In the genomic region with DNA sequence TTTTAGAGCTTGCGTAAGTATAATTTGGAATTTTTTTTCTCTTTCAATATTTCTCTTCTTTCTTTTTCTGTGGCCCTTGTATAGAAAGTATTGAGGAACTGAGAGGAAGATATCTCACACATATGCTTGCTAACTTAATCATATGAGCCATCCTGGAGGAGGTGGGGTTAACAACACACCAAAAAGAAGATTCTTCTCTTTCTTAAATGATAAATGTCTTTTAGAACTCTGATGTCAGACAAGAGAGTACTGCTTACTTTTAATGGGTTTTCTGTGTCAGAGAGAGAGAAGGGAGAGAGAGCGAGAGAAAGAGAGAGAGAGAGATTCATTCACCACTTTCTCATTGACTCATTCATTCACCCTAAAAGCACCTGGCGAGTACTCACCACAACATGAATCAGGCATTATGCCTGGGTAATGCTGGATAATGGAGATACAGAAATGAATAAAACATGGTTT, we compare ENCODE assay signal across 8 cellular contexts.
DNase-seq lines count a peak whose midpoint lies in the region; ATAC-seq, FAIRE-seq and TF ChIP-seq lines count a peak whose summit lies in the region.

No MANE protein-coding gene starts in this region.

- H3K79me2 ChIP-seq in GM12878 (ENCODE audit: control insufficient read depth, insufficient read depth, low read length): no peaks in the 10 kb centered on the region

- no peak for TF ChIP-seq CTCF in GM12878 (IDR thresholded peaks at IDR 0.05 in 2 of 3, conservative IDR thresholded peaks at IDR 0.05 in 1 of 3; ENCODE audit: control insufficient read depth in 2 of 3, extremely low read depth in 1 of 3, insufficient read depth in 1 of 3, low read depth in 3 of 3, low read length in 3 of 3)
- TF ChIP-seq CTCF in CD14-positive monocyte (IDR thresholded peaks at IDR 0.05): no peak

- peaks cover 14% of the 10 kb centered on the region for H3K4me1 Mint-ChIP-seq in CD14-positive monocyte

- POLR2A ChIA-PET in GM12878 (lab: Charles Lee): interaction anchor here (1.0 to 3.0 kb wide), 7 partner anchors 49 to 119 kb away, joined by 3 to 22 read pairs (median 9); no protein-coding TSS in a partner anchor

- no peak overlapping the region for H4K91ac ChIP-seq in mesenchymal stem cell (ENCODE audit: low read length)

- DNase-seq in GM12878 (ENCODE audit: low read depth, low spot score) (peak; percentile 66), LoVo (ENCODE audit: low spot score) (no peak), nucleus accumbens (lab: John Stamatoyannopoulos, UW) (no peak), CD14-positive monocyte (ENCODE audit: low spot score) (no peak), mesenchymal stem cell (no peak)

- H3K27me3 ChIP-seq in GM12878 (replicated peaks in 1 of 2; ENCODE audit: control insufficient read depth in 2 of 2, insufficient read depth in 2 of 2, low read length in 1 of 2): no peaks in the 10 kb centered on the region
- H3K27me3 ChIP-seq in mesenchymal stem cell (ENCODE audit: control insufficient read depth in 1 of 2, insufficient read depth in 1 of 2, low read length in 2 of 2): no peaks in the 10 kb centered on the region

- SMC1A ChIA-PET in GM12878 (lab: Charles Lee; ENCODE audit: uncharacterized antibody, unreplicated experiment): interaction anchor here (0.9 to 18.6 kb wide), 15 partner anchors 8 to 153 kb away, joined by 3 to 290 read pairs (median 15); no protein-coding TSS in a partner anchor

- peaks cover 0 to 1% (median 0%) of the 10 kb centered on the region in 3 donors for H3K27me3 Mint-ChIP-seq in CD14-positive monocyte (ENCODE audit: low read depth in 3 of 3)

- intact Hi-C loops in GM12878 (cut with micrococcal nuclease; ENCODE audit: unreplicated experiment): loop anchor here (1.0 to 10.0 kb wide), 7 partner anchors 49 to 1319 kb away; partner anchors contain the start of gene JAK1
- intact Hi-C loops in CD14-positive monocyte (cut with micrococcal nuclease): no loop called here

- no peaks in the 10 kb centered on the region for H3K79me1 ChIP-seq in mesenchymal stem cell (replicated peaks; ENCODE audit: low read length, poor library complexity, severe bottlenecking)

- no peak overlapping the region for H3K4ac ChIP-seq in mesenchymal stem cell (ENCODE audit: low read depth in 1 of 2, low read length in 2 of 2)

- no peak overlapping the region for H2BK15ac ChIP-seq in mesenchymal stem cell (ENCODE audit: low read depth, poor library complexity, severe bottlenecking)

- 0% methylated on average over 3 of the region's 3 CpGs for WGBS in GM12878 (ENCODE audit: insufficient coverage, insufficient replicate concordance, low lambda C conversion rate, missing lambda C conversion rate)
- 88% methylated on average over 1 of the region's 3 CpGs for WGBS in mesenchymal stem cell

- no peak overlapping the region for H2AK5ac ChIP-seq in mesenchymal stem cell (ENCODE audit: low read length, severe bottlenecking)

- CTCF ChIA-PET in GM12878 (lab: Yijun Ruan, JAX): interaction anchor here (1.2 to 3.7 kb wide), 11 partner anchors 7 to 162 kb away, joined by 4 to 30 read pairs (median 11); no protein-coding TSS in a partner anchor

- TF ChIP-seq POLR2A in GM12878 (IDR thresholded peaks at IDR 0.05; ENCODE audit: low read depth, low read length): no peak

- TF ChIP-seq EP300 in GM12878 (IDR thresholded peaks at IDR 0.05; ENCODE audit: borderline replicate concordance in 1 of 2, control insufficient read depth in 1 of 2, low read depth in 2 of 2, low read length in 2 of 2): peak; percentile 98 to 99

- no peaks in the 10 kb centered on the region for H4K20me1 ChIP-seq in GM12878 (ENCODE audit: control insufficient read depth, insufficient read depth)

- H3K18ac ChIP-seq in mesenchymal stem cell (ENCODE audit: low read depth in 1 of 2, low read length in 2 of 2): no peak overlapping the region

- BruUV-seq in GM12878 (replicated peaks; lab: Mats Ljungman, UMichigan): no TSS peak

- H3K4me2 ChIP-seq in GM12878 (ENCODE audit: control insufficient read depth, insufficient read depth) (peak overlapping the region; percentile 67), mesenchymal stem cell (ENCODE audit: low read length, poor library complexity, severe bottlenecking) (no peak overlapping the region)

- no peak overlapping the region for H3K4me3 Mint-ChIP-seq in CD14-positive monocyte

- in situ Hi-C loops in GM12878 (cut with MboI): loop anchor here (5.0 to 25.0 kb wide), 3 partner anchors 49 to 1054 kb away; partner anchors contain the start of gene IL23R

- no peaks in the 10 kb centered on the region for H3K9me3 Mint-ChIP-seq in CD14-positive monocyte

- no peak overlapping the region for H4K8ac ChIP-seq in mesenchymal stem cell (ENCODE audit: low read length)

- H3K9me3 ChIP-seq in GM12878 (replicated peaks; ENCODE audit: control insufficient read depth, insufficient read depth, low read length) (no peaks in the 10 kb centered on the region; the same call in 2 of the 3 replicates), mesenchymal stem cell (ENCODE audit: control insufficient read depth, low read length) (no peaks in the 10 kb centered on the region)

- H3K27ac Mint-ChIP-seq in CD14-positive monocyte: no peak overlapping the region

- no peak overlapping the region for H3K23ac ChIP-seq in mesenchymal stem cell (ENCODE audit: low read length in 2 of 2)

- H3K9ac ChIP-seq in GM12878 (ENCODE audit: control insufficient read depth, insufficient read depth, low read length): peak overlapping the region; percentile 23; the same call in 1 of the 2 replicates
- no peak overlapping the region for H3K9ac ChIP-seq in mesenchymal stem cell (ENCODE audit: low read length)

- H2AFZ ChIP-seq in GM12878 (ENCODE audit: control insufficient read depth, low read depth, low read length) (no peak overlapping the region), mesenchymal stem cell (ENCODE audit: low read depth, low read length) (no peak overlapping the region)

- peak; percentile 22 for TF ChIP-seq RAD21 in GM12878 (IDR thresholded peaks at IDR 0.05; ENCODE audit: insufficient read depth, low read depth, low read length)

- RAD21 ChIA-PET in GM12878 (lab: Charles Lee; ENCODE audit: unreplicated experiment): interaction anchor here (0.6 to 3.6 kb wide), 18 partner anchors 9 to 162 kb away, joined by 3 to 56 read pairs (median 12); no protein-coding TSS in a partner anchor

- ATAC-seq in GM18498 (IDR thresholded peaks at IDR 0.05; ENCODE audit: unreplicated experiment) (peak; percentile 50), GM21447 (IDR thresholded peaks at IDR 0.05; ENCODE audit: unreplicated experiment) (peak; percentile 49), HG03442 (IDR thresholded peaks at IDR 0.05; ENCODE audit: unreplicated experiment) (peak; percentile 53), GM12878 (peak; percentile 70)

- peaks cover 38% of the 10 kb centered on the region for H3K4me1 ChIP-seq in GM12878 (ENCODE audit: control insufficient read depth, insufficient read depth, low read length)
- H3K4me1 ChIP-seq in mesenchymal stem cell (ENCODE audit: control insufficient read depth, insufficient read depth, low read depth, low read length): no peaks in the 10 kb centered on the region

- H3K36me3 ChIP-seq in GM12878 (ENCODE audit: control insufficient read depth in 2 of 2, insufficient read depth in 2 of 2, low read length in 1 of 2): no peaks in the 10 kb centered on the region
- H3K36me3 ChIP-seq in mesenchymal stem cell (ENCODE audit: control insufficient read depth in 1 of 2, insufficient read depth in 2 of 2, low read depth in 1 of 2, low read length in 2 of 2): no peaks in the 10 kb centered on the region

- H3K36me3 Mint-ChIP-seq in CD14-positive monocyte: no peaks in the 10 kb centered on the region

- H3K27ac ChIP-seq in GM12878 (ENCODE audit: control insufficient read depth, insufficient read depth) (peak overlapping the region; percentile 97), mesenchymal stem cell (ENCODE audit: low read length, poor library complexity, severe bottlenecking) (no peak overlapping the region)

- no peak overlapping the region for H2BK120ac ChIP-seq in mesenchymal stem cell (ENCODE audit: low read depth, low read length)

- H2BK5ac ChIP-seq in mesenchymal stem cell (ENCODE audit: low read depth, low read length, poor library complexity, severe bottlenecking): no peak overlapping the region

- no peak overlapping the region for H3K14ac ChIP-seq in mesenchymal stem cell (ENCODE audit: low read length in 2 of 2)

- H3K4me3 ChIP-seq in GM12878: no peak overlapping the region
- no peak overlapping the region for H3K4me3 ChIP-seq in mesenchymal stem cell (ENCODE audit: insufficient read depth in 1 of 2, low read depth in 1 of 2, low read length in 2 of 2)

- H2BK12ac ChIP-seq in mesenchymal stem cell (ENCODE audit: low read length in 2 of 2): no peak overlapping the region

- FAIRE-seq in GM12878 (lab: Jason Lieb, UNC): peak; percentile 62

TF ChIP-seq in GM12878, 131 proteins besides CTCF, POLR2A, EP300 and RAD21 (continues in another document):
- TF ChIP-seq POU2F2 (IDR thresholded peaks at IDR 0.05; ENCODE audit: borderline replicate concordance, low read depth, low read length) (peak; percentile 93), MTA3 (IDR thresholded peaks at IDR 0.05; ENCODE audit: borderline replicate concordance, low read length) (peak; percentile 98), IRF5 (IDR thresholded peaks at IDR 0.05; ENCODE audit: borderline replicate concordance) (no peak; the same call in 1 of the 2 replicates), NKRF (conservative IDR thresholded peaks at IDR 0.05) (no peak)
